Comparison of ENCODE assay signal across 1 cellular context in the genomic region with DNA sequence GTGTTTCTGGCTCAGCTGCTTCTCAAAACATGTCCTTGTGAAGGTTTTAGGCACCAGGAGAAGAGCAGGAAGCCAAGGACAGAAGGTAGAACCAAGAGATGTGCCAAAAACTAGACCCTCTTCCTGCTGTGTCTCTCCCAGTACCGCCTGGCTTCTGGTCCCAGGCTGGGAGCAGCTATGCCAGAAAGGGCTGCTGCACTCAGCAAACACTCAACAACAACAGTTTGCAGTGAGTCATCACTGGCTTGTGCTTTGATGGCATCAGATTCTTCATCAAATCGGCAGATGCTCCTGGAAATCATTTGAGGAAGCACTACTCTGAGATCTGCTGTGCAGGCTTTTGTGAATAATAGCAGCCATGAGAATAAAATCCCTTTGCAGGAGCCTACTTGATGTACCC.
TF ChIP-seq lines count a peak whose summit lies in the region.

No MANE protein-coding gene starts in this region.

TF ChIP-seq in HEK293, 187 proteins besides CTCF, POLR2A, EP300 and RAD21 (continued from another document):
- TF ChIP-seq, protein P1, sequence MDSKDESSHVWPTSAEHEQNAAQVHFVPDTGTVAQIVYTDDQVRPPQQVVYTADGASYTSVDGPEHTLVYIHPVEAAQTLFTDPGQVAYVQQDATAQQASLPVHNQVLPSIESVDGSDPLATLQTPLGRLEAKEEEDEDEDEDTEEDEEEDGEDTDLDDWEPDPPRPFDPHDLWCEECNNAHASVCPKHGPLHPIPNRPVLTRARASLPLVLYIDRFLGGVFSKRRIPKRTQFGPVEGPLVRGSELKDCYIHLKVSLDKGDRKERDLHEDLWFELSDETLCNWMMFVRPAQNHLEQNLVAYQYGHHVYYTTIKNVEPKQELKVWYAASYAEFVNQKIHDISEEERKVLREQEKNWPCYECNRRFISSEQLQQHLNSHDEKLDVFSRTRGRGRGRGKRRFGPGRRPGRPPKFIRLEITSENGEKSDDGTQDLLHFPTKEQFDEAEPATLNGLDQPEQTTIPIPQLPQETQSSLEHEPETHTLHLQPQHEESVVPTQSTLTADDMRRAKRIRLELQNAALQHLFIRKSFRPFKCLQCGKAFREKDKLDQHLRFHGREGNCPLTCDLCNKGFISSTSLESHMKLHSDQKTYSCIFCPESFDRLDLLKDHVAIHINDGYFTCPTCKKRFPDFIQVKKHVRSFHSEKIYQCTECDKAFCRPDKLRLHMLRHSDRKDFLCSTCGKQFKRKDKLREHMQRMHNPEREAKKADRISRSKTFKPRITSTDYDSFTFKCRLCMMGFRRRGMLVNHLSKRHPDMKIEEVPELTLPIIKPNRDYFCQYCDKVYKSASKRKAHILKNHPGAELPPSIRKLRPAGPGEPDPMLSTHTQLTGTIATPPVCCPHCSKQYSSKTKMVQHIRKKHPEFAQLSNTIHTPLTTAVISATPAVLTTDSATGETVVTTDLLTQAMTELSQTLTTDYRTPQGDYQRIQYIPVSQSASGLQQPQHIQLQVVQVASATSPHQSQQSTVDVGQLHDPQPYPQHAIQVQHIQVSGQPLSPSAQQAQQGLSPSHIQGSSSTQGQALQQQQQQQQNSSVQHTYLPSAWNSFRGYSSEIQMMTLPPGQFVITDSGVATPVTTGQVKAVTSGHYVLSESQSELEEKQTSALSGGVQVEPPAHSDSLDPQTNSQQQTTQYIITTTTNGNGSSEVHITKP (tag by site-specific recombination; IDR thresholded peaks at IDR 0.05), result no peak
